ENCODE assay signal across 1 cellular context in the genomic region with DNA sequence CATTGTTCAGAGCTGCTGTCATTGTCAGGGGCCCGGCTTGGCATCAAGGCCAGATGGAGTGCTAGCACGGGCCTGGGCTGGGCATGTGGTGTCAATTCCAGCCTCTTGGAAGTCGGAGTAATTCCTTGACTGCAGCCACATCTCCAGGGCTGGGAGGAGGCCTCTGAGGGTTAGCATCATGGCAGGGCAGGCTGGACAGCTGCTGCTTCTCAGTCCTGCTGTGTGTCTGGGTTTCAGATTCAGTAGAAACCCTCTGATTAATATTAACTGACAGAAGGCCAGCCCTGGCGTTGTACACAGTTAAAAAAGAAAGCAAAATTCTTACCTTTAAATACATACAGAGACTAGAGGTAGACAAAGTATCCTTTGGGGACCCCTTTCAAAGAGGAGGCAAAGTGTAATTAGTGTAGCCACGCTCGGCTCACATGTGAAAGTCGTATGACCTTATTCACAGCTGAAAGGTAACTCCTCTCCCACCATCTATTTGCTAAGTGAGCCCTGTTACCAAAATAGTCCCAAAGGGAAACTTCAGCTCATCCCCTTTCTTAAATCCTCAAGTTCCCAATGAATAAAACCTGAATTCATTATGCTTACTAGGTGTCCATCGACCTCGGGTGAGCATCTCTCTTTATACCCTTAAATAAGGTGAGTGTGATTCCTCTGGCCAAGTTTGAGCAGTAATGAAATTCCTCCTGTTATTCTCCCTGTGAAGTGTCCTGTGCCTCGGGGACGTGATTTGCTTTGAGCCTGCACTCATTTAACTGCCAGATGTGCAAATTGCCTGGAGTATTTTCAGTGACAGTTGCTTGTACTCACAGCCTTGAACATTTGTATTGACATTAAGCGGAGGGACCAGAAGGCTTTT.
TF ChIP-seq lines count a peak whose summit lies in the region.

No MANE protein-coding gene starts in this region.

TF ChIP-seq in SK-N-SH treated with all-trans-retinoic acid at 6 μM for 48 hours, 23 proteins besides CTCF, POLR2A, EP300 and RAD21 (continued from another document):
- TF ChIP-seq, protein P1, sequence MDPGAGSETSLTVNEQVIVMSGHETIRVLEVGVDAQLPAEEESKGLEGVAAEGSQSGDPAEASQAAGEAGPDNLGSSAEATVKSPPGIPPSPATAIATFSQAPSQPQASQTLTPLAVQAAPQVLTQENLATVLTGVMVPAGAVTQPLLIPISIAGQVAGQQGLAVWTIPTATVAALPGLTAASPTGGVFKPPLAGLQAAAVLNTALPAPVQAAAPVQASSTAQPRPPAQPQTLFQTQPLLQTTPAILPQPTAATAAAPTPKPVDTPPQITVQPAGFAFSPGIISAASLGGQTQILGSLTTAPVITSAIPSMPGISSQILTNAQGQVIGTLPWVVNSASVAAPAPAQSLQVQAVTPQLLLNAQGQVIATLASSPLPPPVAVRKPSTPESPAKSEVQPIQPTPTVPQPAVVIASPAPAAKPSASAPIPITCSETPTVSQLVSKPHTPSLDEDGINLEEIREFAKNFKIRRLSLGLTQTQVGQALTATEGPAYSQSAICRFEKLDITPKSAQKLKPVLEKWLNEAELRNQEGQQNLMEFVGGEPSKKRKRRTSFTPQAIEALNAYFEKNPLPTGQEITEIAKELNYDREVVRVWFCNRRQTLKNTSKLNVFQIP (CRISPR knock-in tag; IDR thresholded peaks at IDR 0.05; ENCODE audit: borderline replicate concordance, low read depth): no peak
- TF ChIP-seq ZNF565 (CRISPR knock-in tag; conservative IDR thresholded peaks at IDR 0.05; ENCODE audit: low read depth) (no peak), ZNF70 (CRISPR knock-in tag; IDR thresholded peaks at IDR 0.05) (no peak)
TF ChIP-seq in SK-N-SH treated with all-trans-retinoic acid at 6 μM for 48 hours: peak in this region for 0.
